13 cellular contexts compared by ENCODE assay signal in genomic region chr1:37997256-37998088, GRCh38. TPM values are rescaled to one million over a fixed set of nuclear protein-coding genes. Genes with fewer than 3 reads are reported as not detected.
DNase-seq lines count a peak whose midpoint lies in the region; ATAC-seq and TF ChIP-seq lines count a peak whose summit lies in the region.
"Had no signal": no experiment of that assay in that cellular context is flagged by ENCODE, and none has a peak within 500 bp of the region (broad histone marks: within the 10 kb centered on the region; RNA-seq: fewer than 3 reads in every experiment).

No MANE protein-coding gene starts in this region.

- peaks cover 41% of the 10 kb centered on the region for H3K4me1 Mint-ChIP-seq in mesothelial cell of epicardium
- peaks cover 39% of the 10 kb centered on the region for H3K4me1 Mint-ChIP-seq in activated naive CD4-positive, alpha-beta T cell treated with anti-CD3 and anti-CD28 coated beads, Interleukin-2, amount 10 ng/mL, durations not matched to agents 7 days and 5 days

- H2AK9ac ChIP-seq in IMR-90 (replicated peaks; ENCODE audit: low read depth, low read length, poor library complexity) = peak overlapping the region; percentile 76

- H3K4me2 ChIP-seq in IMR-90 (ENCODE audit: low read depth, low read length) = no peak overlapping the region

- H3K4ac ChIP-seq in IMR-90 (ENCODE audit: low read depth, low read length) = peak overlapping the region; percentile 97

- H3K9ac ChIP-seq in IMR-90 (ENCODE audit: low read depth, low read length) = peak overlapping the region; percentile 79; the same call in 1 of the 2 replicates

- BruUV-seq in IMR-90 (replicated peaks; lab: Mats Ljungman, UMichigan) = TSS peak; percentile 19

- H3K4me1 ChIP-seq in IMR-90 (ENCODE audit: control insufficient read depth, insufficient read depth, low read length) (peaks cover 37% of the 10 kb centered on the region), suprapubic skin (peaks cover 66% of the 10 kb centered on the region), adrenal gland (replicated peaks in 1 of 2) (peaks cover 41 to 42% of the 10 kb centered on the region in 2 donors)

- dilution Hi-C loops in IMR-90 (cut with HindIII; ENCODE audit: low sequenced_read_pairs, unreplicated experiment) = no loop called here

- H2BK120ac ChIP-seq in IMR-90 (ENCODE audit: low read depth, low read length) = peak overlapping the region; percentile 93

- WGBS in IMR-90 (ENCODE audit: extremely low coverage in 2 of 2, insufficient read length in 1 of 2), 2 experiments = 91% methylated on average over 4 of the region's 25 CpGs; no CpG with 5 or more reads in 1 of the 2 experiments
- WGBS in suprapubic skin = 82% methylated on average over 18 of the region's 25 CpGs
- 90 to 98% (median 92%) methylated on average over 9 to 25 of the region's 25 CpGs for WGBS in adrenal gland, 4 donors

- H3K9me3 Mint-ChIP-seq in mesothelial cell of epicardium = no peaks in the 10 kb centered on the region
- H3K9me3 Mint-ChIP-seq in activated naive CD4-positive, alpha-beta T cell treated with anti-CD3 and anti-CD28 coated beads, Interleukin-2, amount 10 ng/mL, durations not matched to agents 7 days and 5 days = no peaks in the 10 kb centered on the region
- H3K9me3 Mint-ChIP-seq: CD8-positive, alpha-beta T cell; T-cell had no signal

- ATAC-seq in IMR-90 (ENCODE audit: low read depth) (no peak), GM19328 (IDR thresholded peaks at IDR 0.05; ENCODE audit: unreplicated experiment) (no peak), GM19035 (IDR thresholded peaks at IDR 0.05; ENCODE audit: unreplicated experiment) (no peak)
- ATAC-seq: T-cell had no signal

- H3K56ac ChIP-seq in IMR-90 (ENCODE audit: extremely low read depth, insufficient read depth, low read length) = peak overlapping the region; percentile 42; the same call in 1 of the 2 replicates

- no peak overlapping the region for H3K23ac ChIP-seq in IMR-90 (ENCODE audit: low read depth, low read length)

- H3K79me1 ChIP-seq in IMR-90 (ENCODE audit: low read depth in 1 of 2, low read length in 2 of 2) = peaks cover 30 to 65% of the 10 kb centered on the region in 2 experiments; a peak in 3 of 4 replicates

- H4K8ac ChIP-seq in IMR-90 (ENCODE audit: low read depth in 2 of 2, low read length in 2 of 2) = peak overlapping the region; percentile 91 to 94; a peak in 3 of 4 replicates

- H2BK15ac ChIP-seq in IMR-90 (ENCODE audit: low read depth, low read length) = 0 out of 3 replicates have a peak overlapping the region, but pooled peaks have one; percentile 3

- no peak overlapping the region for H3K4me3 Mint-ChIP-seq in mesothelial cell of epicardium
- H3K4me3 Mint-ChIP-seq in activated naive CD4-positive, alpha-beta T cell treated with anti-CD3 and anti-CD28 coated beads, Interleukin-2, amount 10 ng/mL, durations not matched to agents 7 days and 5 days = no peak overlapping the region

- H3K4me3 ChIP-seq in IMR-90 (ENCODE audit: insufficient read depth, low read depth, low read length) (no peak overlapping the region), brain microvascular endothelial cell (ENCODE audit: low read depth, low read length) (no peak overlapping the region), suprapubic skin (no peak overlapping the region), adrenal gland (no peak overlapping the region)

- TF ChIP-seq POLR2A in IMR-90 (IDR thresholded peaks at IDR 0.05; ENCODE audit: low read depth, low read length) (no peak), suprapubic skin (IDR thresholded peaks at IDR 0.05) (no peak), adrenal gland (IDR thresholded peaks at IDR 0.05) (no peak)

- 0 out of 2 replicates have a peak, but pooled peaks cover 5% of the 10 kb centered on the region for H4K20me1 ChIP-seq in IMR-90 (ENCODE audit: insufficient read depth, low read length)

- H3K14ac ChIP-seq in IMR-90 (replicated peaks; ENCODE audit: low read depth, low read length) = peak overlapping the region; percentile 92

- intact Hi-C loops in IMR-90 (cut with micrococcal nuclease) = no loop called here
- intact Hi-C loops in adrenal gland (cut with DNase I) = no loop called here

- DNase-seq in IMR-90 (no peak), brain microvascular endothelial cell (no peak), mesothelial cell of epicardium (ENCODE audit: low spot score in 2 of 2, unreplicated experiment in 2 of 2) (no peak), suprapubic skin (ENCODE audit: low spot score in 2 of 2) (no peak), adrenal gland (no peak)
- no peak for DNase-seq in activated naive CD4-positive, alpha-beta T cell treated with anti-CD3 and anti-CD28 coated beads, Interleukin-2, amount 10 ng/mL, durations not matched to agents 7 days and 5 days
- DNase-seq: activated CD4-positive, alpha-beta T cell treated with anti-CD3 and anti-CD28 coated beads for 48 hours; activated gamma-delta T cell treated with Interleukin-2 at 50 U/mL for 16 hours; stimulated activated CD4-positive, alpha-beta T cell treated with anti-CD3 and anti-CD28 coated beads, Interleukin-1b, Interleukin-23, amount 100 ng/mL, for 48 hours had no signal

- peaks cover 5% of the 10 kb centered on the region for H3K36me3 Mint-ChIP-seq in mesothelial cell of epicardium
- peaks cover 2% of the 10 kb centered on the region for H3K36me3 Mint-ChIP-seq in activated naive CD4-positive, alpha-beta T cell treated with anti-CD3 and anti-CD28 coated beads, Interleukin-2, amount 10 ng/mL, durations not matched to agents 7 days and 5 days
- H3K36me3 Mint-ChIP-seq: T-cell had no signal

- peak overlapping the region; percentile 48; the same call in 1 of the 2 replicates for H2BK20ac ChIP-seq in IMR-90 (ENCODE audit: low read depth, low read length)

- in situ Hi-C loops in IMR-90 (cut with MboI; ENCODE audit: low sequenced_read_pairs) (no loop called here), brain microvascular endothelial cell (cut with HindIII; ENCODE audit: low pct_ligation_motif_present, low sequenced_read_pairs) (no loop called here)

- H3K9me1 ChIP-seq in IMR-90 (ENCODE audit: insufficient read depth, low read length) = peaks cover 23% of the 10 kb centered on the region

- H3K18ac ChIP-seq in IMR-90 (ENCODE audit: low read depth, low read length) = no peak overlapping the region; the same call in 1 of the 2 replicates

- H2BK5ac ChIP-seq in IMR-90 (ENCODE audit: low read depth, low read length, poor library complexity, severe bottlenecking) = no peak overlapping the region

- H3K27ac ChIP-seq in IMR-90 (ENCODE audit: insufficient read depth, low read length) = peak overlapping the region; percentile 93
- H3K27ac ChIP-seq in brain microvascular endothelial cell = peak overlapping the region; percentile 37
- H3K27ac ChIP-seq in suprapubic skin = peak overlapping the region; percentile 42
- peak overlapping the region in 2 of 5 donors; percentile 41 to 85 for H3K27ac ChIP-seq in adrenal gland

- H4K91ac ChIP-seq in IMR-90 (ENCODE audit: insufficient read depth, low read depth, low read length) = peak overlapping the region; percentile 97; the same call in 1 of the 2 replicates

- no peak for TF ChIP-seq CTCF in IMR-90 (conservative IDR thresholded peaks at IDR 0.05; ENCODE audit: low read depth, low read length)
- no peak for TF ChIP-seq CTCF in brain microvascular endothelial cell (IDR thresholded peaks at IDR 0.05; ENCODE audit: low read depth, low read length, missing control alignments)
- TF ChIP-seq CTCF in mesothelial cell of epicardium (IDR thresholded peaks at IDR 0.05; ENCODE audit: unreplicated experiment) = no peak
- TF ChIP-seq CTCF in suprapubic skin (IDR thresholded peaks at IDR 0.05) = no peak
- TF ChIP-seq CTCF in adrenal gland (IDR thresholded peaks at IDR 0.05) = no peak

- H2AK5ac ChIP-seq in IMR-90 (ENCODE audit: low read depth, low read length) = peak overlapping the region; percentile 78

- no peak overlapping the region for H2AFZ ChIP-seq in IMR-90 (replicated peaks; ENCODE audit: low read length, poor library complexity)

- H3K36me3 ChIP-seq in IMR-90 (ENCODE audit: control insufficient read depth, insufficient read depth, low read length) = peaks cover 31% of the 10 kb centered on the region
- H3K36me3 ChIP-seq in brain microvascular endothelial cell (replicated peaks) = peaks cover 43% of the 10 kb centered on the region
- H3K36me3 ChIP-seq in suprapubic skin = peaks cover 15% of the 10 kb centered on the region
- H3K36me3 ChIP-seq in adrenal gland (replicated peaks in 1 of 2) = peaks cover 0 to 20% of the 10 kb centered on the region in 2 donors

- no peaks in the 10 kb centered on the region for H3K27me3 ChIP-seq in IMR-90 (ENCODE audit: control insufficient read depth, insufficient read depth, low read length)
- no peaks in the 10 kb centered on the region for H3K27me3 ChIP-seq in brain microvascular endothelial cell (replicated peaks)
- H3K27me3 ChIP-seq in suprapubic skin = no peaks in the 10 kb centered on the region
- H3K27me3 ChIP-seq in adrenal gland = no peaks in the 10 kb centered on the region

- POLR2A ChIA-PET in IMR-90 (lab: Charles Lee; ENCODE audit: unreplicated experiment) = interaction anchor here (0.8 to 1.6 kb wide), 2 partner anchors 15 to 49 kb away, joined by 3 to 4 read pairs; partner anchors contain the start of genes POU3F1 and UTP11

- peak overlapping the region; percentile 43; the same call in 1 of the 2 replicates for H4K5ac ChIP-seq in IMR-90 (ENCODE audit: low read depth, low read length)

- no peak for TF ChIP-seq RAD21 in IMR-90 (IDR thresholded peaks at IDR 0.05; ENCODE audit: low read length)

- TF ChIP-seq EP300 in suprapubic skin (IDR thresholded peaks at IDR 0.05) = no peak

- no peaks in the 10 kb centered on the region for H3K27me3 Mint-ChIP-seq in mesothelial cell of epicardium (ENCODE audit: low read depth)
- H3K27me3 Mint-ChIP-seq in activated naive CD4-positive, alpha-beta T cell treated with anti-CD3 and anti-CD28 coated beads, Interleukin-2, amount 10 ng/mL, durations not matched to agents 7 days and 5 days = peaks cover 3% of the 10 kb centered on the region
- H3K27me3 Mint-ChIP-seq: T-cell had no signal

- CTCF ChIA-PET in IMR-90 (lab: Yijun Ruan, JAX) = interaction anchor here (0.9 kb wide), 1 partner anchor 20 kb away, joined by 5 read pairs; no protein-coding TSS in a partner anchor
- CTCF ChIA-PET in activated naive CD4-positive, alpha-beta T cell treated with anti-CD3 and anti-CD28 coated beads, Interleukin-2, amount 10 ng/mL, durations not matched to agents 7 days and 5 days (lab: Charles Lee) = no interaction called here

- peak overlapping the region; percentile 88 for H3K27ac Mint-ChIP-seq in mesothelial cell of epicardium
- H3K27ac Mint-ChIP-seq in activated naive CD4-positive, alpha-beta T cell treated with anti-CD3 and anti-CD28 coated beads, Interleukin-2, amount 10 ng/mL, durations not matched to agents 7 days and 5 days = no peak overlapping the region

- H3K9me3 ChIP-seq in IMR-90 (ENCODE audit: control insufficient read depth, insufficient read depth, low read length) = no peaks in the 10 kb centered on the region
- no peaks in the 10 kb centered on the region for H3K9me3 ChIP-seq in suprapubic skin
- H3K9me3 ChIP-seq in adrenal gland (replicated peaks in 1 of 3) = no peaks in the 10 kb centered on the region

RNA-seq across cellular contexts. Expression of gene SF3A3, which starts 7.7 kb away (rescaled TPM):
- total RNA-seq in IMR-90 (2012; rRNA removed) (90.0 and 109 TPM in 2 replicates), mesothelial cell of epicardium (69.8 to 82.2 TPM (median 80.7 TPM) in 3 replicates), suprapubic skin (10 to 100 TPM; 36.9 to 68.4 (median 43.6) TPM), adrenal gland (10 to 100 TPM; 30.1 to 95.9 (median 40.8) TPM)
- polyA plus RNA-seq in IMR-90 (2012; rRNA removed) (35.7 and 39.9 TPM in 2 replicates), adrenal gland (10 to 100 TPM; 24.3 to 78.5 (median 28.2) TPM)
- 7.2 and 42.6 TPM in 2 replicates for polyA plus RNA-seq in IMR-90 (2012; cell fraction: cytosol; rRNA removed)
- polyA plus RNA-seq in IMR-90 (2012; cell fraction: nucleus; rRNA removed; ENCODE audit: low replicate concordance) = 10.4 and 48.2 TPM in 2 replicates

RNA-seq across cellular contexts. Expression of gene FHL3, which starts 7.8 kb away (rescaled TPM):
- total RNA-seq in IMR-90 (2012; rRNA removed) = 7.2 and 11.5 TPM in 2 replicates
- 26.0 and 27.1 TPM in 2 replicates for polyA plus RNA-seq in IMR-90 (2012; rRNA removed)
- polyA plus RNA-seq in IMR-90 (2012; cell fraction: cytosol; rRNA removed) = 25.2 and 47.0 TPM in 2 replicates
- polyA plus RNA-seq in IMR-90 (2012; cell fraction: nucleus; rRNA removed; ENCODE audit: low replicate concordance) = 24.2 and 52.9 TPM in 2 replicates
- 46.1 to 50.6 TPM (median 46.2 TPM) in 3 replicates for total RNA-seq in mesothelial cell of epicardium
- total RNA-seq in suprapubic skin = 10 to 100 TPM; 19.1 to 46.4 (median 35.1) TPM
- 10 to 100 TPM; 14.5 to 47.6 (median 23.2) TPM for total RNA-seq in adrenal gland
- 10 to 100 TPM in 2 of 3 donors, 1 to 10 TPM in 1; 8.6 to 39.5 (median 31.5) TPM for polyA plus RNA-seq in adrenal gland

RNA-seq across cellular contexts. Expression of gene UTP11, which starts 15.1 kb away (rescaled TPM):
- total RNA-seq in IMR-90 (2012; rRNA removed) (27.8 and 58.3 TPM in 2 replicates), mesothelial cell of epicardium (32.3 to 37.2 TPM (median 36.5 TPM) in 3 replicates), suprapubic skin (10 to 100 TPM; 32.1 to 48.5 (median 39.5) TPM), adrenal gland (10 to 100 TPM; 25.8 to 71.9 (median 37.4) TPM)
- polyA plus RNA-seq in IMR-90 (2012; rRNA removed) (19.3 and 22.0 TPM in 2 replicates), adrenal gland (100 to 1,000 TPM in 1 of 3 donors, 10 to 100 TPM in 2; 16.0 to 133 (median 26.5) TPM)
- 7.2 and 12.9 TPM in 2 replicates for polyA plus RNA-seq in IMR-90 (2012; cell fraction: cytosol; rRNA removed)
- 2.1 and 14.6 TPM in 2 replicates for polyA plus RNA-seq in IMR-90 (2012; cell fraction: nucleus; rRNA removed; ENCODE audit: low replicate concordance)

RNA-seq across cellular contexts. Expression of gene POU3F1, which starts 49.1 kb away (rescaled TPM):
- total RNA-seq in IMR-90 (2012; rRNA removed) (not detected in 2 replicates), mesothelial cell of epicardium (0.16 to 0.45 TPM (median 0.29 TPM) in 3 replicates), suprapubic skin (10 to 100 TPM in 3 of 4 donors, 1 to 10 TPM in 1; 8.8 to 28.5 (median 13.5) TPM), adrenal gland (1 to 10 TPM; 1.6 to 6.9 (median 3.0) TPM)
- polyA plus RNA-seq in IMR-90 (2012; rRNA removed) (not detected in 2 replicates), adrenal gland (under 1 TPM; 0.05 to 0.40 (median 0.16) TPM)
- polyA plus RNA-seq in IMR-90 (2012; cell fraction: cytosol; rRNA removed) = 0.03 TPM in 1 of 2 replicates, not detected in the other
- polyA plus RNA-seq in IMR-90 (2012; cell fraction: nucleus; rRNA removed; ENCODE audit: low replicate concordance) = 0.03 TPM in 1 of 2 replicates, not detected in the other

RNA-seq across cellular contexts. Expression of gene INPP5B, which starts 50.6 kb away (rescaled TPM):
- total RNA-seq in IMR-90 (2012; rRNA removed) = 17.2 and 20.4 TPM in 2 replicates
- 8.0 and 9.4 TPM in 2 replicates for polyA plus RNA-seq in IMR-90 (2012; rRNA removed)
- 4.2 and 4.5 TPM in 2 replicates for polyA plus RNA-seq in IMR-90 (2012; cell fraction: cytosol; rRNA removed)
- polyA plus RNA-seq in IMR-90 (2012; cell fraction: nucleus; rRNA removed; ENCODE audit: low replicate concordance) = 11.0 and 21.5 TPM in 2 replicates
- total RNA-seq in mesothelial cell of epicardium = 20.7 to 21.5 TPM (median 20.9 TPM) in 3 replicates
- 10 to 100 TPM; 14.0 to 30.9 (median 17.9) TPM for total RNA-seq in suprapubic skin
- 10 to 100 TPM; 11.6 to 32.3 (median 24.0) TPM for total RNA-seq in adrenal gland
- 10 to 100 TPM; 10.4 to 15.7 (median 11.3) TPM for polyA plus RNA-seq in adrenal gland
